ENCODE assay signal across 1 cellular context in the genomic region with DNA sequence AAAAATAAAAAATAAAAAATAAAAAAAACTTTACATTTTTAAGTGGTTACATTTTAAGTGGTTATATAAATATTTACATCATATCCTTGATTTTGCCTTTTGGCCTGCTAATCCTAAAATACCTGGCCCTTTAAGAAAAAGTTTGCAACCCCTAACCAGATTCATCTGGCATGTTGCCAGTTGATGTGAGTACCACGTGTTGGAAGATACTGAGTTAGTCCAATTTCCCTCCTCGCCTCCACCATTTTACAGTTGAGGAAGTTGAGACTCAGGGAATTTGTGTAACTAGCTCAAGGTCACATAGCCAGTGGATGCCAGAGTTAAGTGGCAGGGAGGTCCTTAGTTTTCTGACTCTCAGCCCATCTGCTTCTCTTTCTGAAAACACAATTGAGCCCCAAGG.
TF ChIP-seq lines count a peak whose summit lies in the region.

No MANE protein-coding gene starts in this region.

TF ChIP-seq in K562, 482 proteins besides CTCF, POLR2A, EP300 and RAD21 (continued from another document):
- TF ChIP-seq, protein P1, sequence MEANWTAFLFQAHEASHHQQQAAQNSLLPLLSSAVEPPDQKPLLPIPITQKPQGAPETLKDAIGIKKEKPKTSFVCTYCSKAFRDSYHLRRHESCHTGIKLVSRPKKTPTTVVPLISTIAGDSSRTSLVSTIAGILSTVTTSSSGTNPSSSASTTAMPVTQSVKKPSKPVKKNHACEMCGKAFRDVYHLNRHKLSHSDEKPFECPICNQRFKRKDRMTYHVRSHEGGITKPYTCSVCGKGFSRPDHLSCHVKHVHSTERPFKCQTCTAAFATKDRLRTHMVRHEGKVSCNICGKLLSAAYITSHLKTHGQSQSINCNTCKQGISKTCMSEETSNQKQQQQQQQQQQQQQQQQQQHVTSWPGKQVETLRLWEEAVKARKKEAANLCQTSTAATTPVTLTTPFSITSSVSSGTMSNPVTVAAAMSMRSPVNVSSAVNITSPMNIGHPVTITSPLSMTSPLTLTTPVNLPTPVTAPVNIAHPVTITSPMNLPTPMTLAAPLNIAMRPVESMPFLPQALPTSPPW (CRISPR knock-in tag; IDR thresholded peaks at IDR 0.05): no peak
- TF ChIP-seq, protein P2, sequence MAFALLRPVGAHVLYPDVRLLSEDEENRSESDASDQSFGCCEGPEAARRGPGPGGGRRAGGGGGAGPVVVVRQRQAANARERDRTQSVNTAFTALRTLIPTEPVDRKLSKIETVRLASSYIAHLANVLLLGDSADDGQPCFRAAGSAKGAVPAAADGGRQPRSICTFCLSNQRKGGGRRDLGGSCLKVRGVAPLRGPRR (CRISPR knock-in tag; IDR thresholded peaks at IDR 0.05): no peak
- TF ChIP-seq, protein P3, sequence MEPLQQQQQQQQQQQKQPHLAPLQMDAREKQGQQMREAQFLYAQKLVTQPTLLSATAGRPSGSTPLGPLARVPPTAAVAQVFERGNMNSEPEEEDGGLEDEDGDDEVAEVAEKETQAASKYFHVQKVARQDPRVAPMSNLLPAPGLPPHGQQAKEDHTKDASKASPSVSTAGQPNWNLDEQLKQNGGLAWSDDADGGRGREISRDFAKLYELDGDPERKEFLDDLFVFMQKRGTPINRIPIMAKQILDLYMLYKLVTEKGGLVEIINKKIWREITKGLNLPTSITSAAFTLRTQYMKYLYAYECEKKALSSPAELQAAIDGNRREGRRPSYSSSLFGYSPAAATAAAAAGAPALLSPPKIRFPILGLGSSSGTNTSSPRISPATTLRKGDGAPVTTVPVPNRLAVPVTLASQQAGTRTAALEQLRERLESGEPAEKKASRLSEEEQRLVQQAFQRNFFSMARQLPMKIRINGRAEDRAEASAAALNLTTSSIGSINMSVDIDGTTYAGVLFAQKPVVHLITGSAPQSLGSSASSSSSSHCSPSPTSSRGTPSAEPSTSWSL (CRISPR knock-in tag; IDR thresholded peaks at IDR 0.05; ENCODE audit: borderline replicate concordance): no peak
- TF ChIP-seq MYNN (IDR thresholded peaks at IDR 0.05): no peak
- TF ChIP-seq MYNN (CRISPR knock-in tag; IDR thresholded peaks at IDR 0.05): no peak
- TF ChIP-seq NR2C1 (IDR thresholded peaks at IDR 0.05): no peak
- no peak for TF ChIP-seq NR2C1 (tag; IDR thresholded peaks at IDR 0.05)
- no peak for TF ChIP-seq SNIP1 (IDR thresholded peaks at IDR 0.05; ENCODE audit: low read depth)
- TF ChIP-seq CC2D1A (IDR thresholded peaks at IDR 0.05): no peak
- TF ChIP-seq TAL1 (IDR thresholded peaks at IDR 0.05): no peak
- TF ChIP-seq, protein P4, sequence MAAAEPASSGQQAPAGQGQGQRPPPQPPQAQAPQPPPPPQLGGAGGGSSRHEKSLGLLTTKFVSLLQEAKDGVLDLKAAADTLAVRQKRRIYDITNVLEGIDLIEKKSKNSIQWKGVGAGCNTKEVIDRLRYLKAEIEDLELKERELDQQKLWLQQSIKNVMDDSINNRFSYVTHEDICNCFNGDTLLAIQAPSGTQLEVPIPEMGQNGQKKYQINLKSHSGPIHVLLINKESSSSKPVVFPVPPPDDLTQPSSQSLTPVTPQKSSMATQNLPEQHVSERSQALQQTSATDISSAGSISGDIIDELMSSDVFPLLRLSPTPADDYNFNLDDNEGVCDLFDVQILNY (CRISPR knock-in tag; IDR thresholded peaks at IDR 0.05): no peak
- no peak for TF ChIP-seq POU5F1 (IDR thresholded peaks at IDR 0.05; ENCODE audit: borderline replicate concordance, low read depth, low read length, partially characterized antibody)
- no peak for TF ChIP-seq FOXK2 (conservative IDR thresholded peaks at IDR 0.05 in 1 of 2, IDR thresholded peaks at IDR 0.05 in 1 of 2; ENCODE audit: low read depth in 2 of 2)
- TF ChIP-seq RB1 (IDR thresholded peaks at IDR 0.05; ENCODE audit: low read depth): no peak
- TF ChIP-seq ZNF668 (CRISPR knock-in tag; IDR thresholded peaks at IDR 0.05): no peak
- no peak for TF ChIP-seq NFE2L1 (tag; IDR thresholded peaks at IDR 0.05; ENCODE audit: borderline replicate concordance, low read depth)
- TF ChIP-seq, protein P5, sequence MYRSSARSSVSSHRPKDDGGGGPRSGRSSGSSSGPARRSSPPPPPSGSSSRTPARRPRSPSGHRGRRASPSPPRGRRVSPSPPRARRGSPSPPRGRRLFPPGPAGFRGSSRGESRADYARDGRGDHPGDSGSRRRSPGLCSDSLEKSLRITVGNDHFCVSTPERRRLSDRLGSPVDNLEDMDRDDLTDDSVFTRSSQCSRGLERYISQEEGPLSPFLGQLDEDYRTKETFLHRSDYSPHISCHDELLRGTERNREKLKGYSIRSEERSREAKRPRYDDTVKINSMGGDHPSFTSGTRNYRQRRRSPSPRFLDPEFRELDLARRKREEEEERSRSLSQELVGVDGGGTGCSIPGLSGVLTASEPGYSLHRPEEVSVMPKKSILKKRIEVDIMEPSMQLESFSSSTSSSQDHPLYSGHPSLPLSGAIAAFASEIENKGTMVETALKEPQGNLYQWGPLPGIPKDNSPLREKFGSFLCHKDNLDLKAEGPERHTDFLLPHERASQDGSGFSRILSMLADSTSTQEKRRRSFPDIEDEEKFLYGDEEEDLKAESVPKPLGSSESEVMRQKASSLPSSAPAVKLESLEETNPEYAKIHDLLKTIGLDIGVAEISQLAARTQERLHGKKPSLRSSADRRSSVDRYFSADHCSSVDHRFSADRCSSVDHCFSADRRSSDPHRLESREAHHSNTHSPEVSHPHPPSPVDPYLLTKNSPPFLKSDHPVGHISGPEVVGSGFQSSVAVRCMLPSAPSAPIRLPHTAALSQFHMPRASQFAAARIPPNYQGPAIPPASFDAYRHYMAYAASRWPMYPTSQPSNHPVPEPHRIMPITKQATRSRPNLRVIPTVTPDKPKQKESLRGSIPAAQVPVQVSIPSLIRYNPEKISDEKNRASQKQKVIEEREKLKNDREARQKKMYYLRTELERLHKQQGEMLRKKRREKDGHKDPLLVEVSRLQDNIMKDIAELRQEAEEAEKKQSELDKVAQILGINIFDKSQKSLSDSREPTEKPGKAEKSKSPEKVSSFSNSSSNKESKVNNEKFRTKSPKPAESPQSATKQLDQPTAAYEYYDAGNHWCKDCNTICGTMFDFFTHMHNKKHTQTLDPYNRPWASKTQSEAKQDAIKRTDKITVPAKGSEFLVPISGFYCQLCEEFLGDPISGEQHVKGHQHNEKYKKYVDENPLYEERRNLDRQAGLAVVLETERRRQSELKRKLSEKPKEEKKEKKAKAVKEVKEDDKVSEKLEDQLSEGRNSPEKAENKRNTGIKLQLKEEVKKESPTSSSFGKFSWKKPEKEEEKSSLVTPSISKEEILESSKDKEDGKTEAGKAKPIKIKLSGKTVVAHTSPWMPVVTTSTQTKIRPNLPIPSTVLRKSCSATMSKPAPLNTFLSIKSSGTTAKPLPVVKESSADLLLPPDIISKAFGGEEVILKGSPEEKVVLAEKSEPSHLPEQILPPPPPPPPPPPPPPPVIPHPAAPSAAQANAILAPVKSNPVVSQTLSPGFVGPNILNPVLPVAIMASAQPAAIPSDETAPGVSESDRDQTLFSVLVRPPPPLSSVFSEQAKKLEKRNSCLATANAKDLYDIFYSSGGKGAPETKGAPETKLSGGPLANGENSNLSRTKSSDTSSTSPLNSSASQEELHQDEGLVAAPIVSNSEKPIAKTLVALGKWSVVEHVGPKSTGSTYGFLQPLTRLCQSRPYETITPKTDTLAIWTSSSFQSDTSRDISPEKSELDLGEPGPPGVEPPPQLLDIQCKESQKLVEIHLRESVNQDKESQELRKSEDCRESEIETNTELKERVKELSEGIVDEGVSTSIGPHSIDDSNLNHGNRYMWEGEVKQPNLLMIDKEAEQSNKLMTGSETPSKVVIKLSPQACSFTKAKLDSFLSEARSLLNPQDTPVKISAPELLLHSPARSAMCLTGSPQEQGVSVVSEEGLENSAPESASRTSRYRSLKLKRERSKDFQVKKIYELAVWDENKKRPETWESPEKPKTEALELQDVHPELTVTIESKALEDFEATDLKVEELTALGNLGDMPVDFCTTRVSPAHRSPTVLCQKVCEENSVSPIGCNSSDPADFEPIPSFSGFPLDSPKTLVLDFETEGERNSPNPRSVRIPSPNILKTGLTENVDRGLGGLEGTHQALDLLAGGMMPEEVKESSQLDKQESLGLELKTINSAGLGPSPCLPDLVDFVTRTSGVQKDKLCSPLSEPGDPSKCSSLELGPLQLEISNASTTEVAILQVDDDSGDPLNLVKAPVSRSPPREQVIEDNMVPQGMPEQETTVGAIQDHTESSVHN (IDR thresholded peaks at IDR 0.05; ENCODE audit: borderline replicate concordance in 1 of 2, low read depth in 1 of 2): no peak
- TF ChIP-seq GTF2F1 (IDR thresholded peaks at IDR 0.05; ENCODE audit: low read depth, low read length): no peak
- TF ChIP-seq, protein P6, sequence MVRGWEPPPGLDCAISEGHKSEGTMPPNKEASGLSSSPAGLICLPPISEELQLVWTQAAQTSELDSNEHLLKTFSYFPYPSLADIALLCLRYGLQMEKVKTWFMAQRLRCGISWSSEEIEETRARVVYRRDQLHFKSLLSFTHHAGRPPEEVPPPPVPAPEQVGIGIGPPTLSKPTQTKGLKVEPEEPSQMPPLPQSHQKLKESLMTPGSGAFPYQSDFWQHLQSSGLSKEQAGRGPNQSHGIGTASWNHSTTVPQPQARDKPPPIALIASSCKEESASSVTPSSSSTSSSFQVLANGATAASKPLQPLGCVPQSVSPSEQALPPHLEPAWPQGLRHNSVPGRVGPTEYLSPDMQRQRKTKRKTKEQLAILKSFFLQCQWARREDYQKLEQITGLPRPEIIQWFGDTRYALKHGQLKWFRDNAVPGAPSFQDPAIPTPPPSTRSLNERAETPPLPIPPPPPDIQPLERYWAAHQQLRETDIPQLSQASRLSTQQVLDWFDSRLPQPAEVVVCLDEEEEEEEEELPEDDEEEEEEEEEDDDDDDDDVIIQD (CRISPR knock-in tag; IDR thresholded peaks at IDR 0.05): no peak
- TF ChIP-seq, protein P7, sequence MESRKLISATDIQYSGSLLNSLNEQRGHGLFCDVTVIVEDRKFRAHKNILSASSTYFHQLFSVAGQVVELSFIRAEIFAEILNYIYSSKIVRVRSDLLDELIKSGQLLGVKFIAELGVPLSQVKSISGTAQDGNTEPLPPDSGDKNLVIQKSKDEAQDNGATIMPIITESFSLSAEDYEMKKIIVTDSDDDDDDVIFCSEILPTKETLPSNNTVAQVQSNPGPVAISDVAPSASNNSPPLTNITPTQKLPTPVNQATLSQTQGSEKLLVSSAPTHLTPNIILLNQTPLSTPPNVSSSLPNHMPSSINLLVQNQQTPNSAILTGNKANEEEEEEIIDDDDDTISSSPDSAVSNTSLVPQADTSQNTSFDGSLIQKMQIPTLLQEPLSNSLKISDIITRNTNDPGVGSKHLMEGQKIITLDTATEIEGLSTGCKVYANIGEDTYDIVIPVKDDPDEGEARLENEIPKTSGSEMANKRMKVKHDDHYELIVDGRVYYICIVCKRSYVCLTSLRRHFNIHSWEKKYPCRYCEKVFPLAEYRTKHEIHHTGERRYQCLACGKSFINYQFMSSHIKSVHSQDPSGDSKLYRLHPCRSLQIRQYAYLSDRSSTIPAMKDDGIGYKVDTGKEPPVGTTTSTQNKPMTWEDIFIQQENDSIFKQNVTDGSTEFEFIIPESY (CRISPR knock-in tag; IDR thresholded peaks at IDR 0.05): no peak
- peak; percentile 93 for TF ChIP-seq NFIC (IDR thresholded peaks at IDR 0.05)
- TF ChIP-seq, protein P8, sequence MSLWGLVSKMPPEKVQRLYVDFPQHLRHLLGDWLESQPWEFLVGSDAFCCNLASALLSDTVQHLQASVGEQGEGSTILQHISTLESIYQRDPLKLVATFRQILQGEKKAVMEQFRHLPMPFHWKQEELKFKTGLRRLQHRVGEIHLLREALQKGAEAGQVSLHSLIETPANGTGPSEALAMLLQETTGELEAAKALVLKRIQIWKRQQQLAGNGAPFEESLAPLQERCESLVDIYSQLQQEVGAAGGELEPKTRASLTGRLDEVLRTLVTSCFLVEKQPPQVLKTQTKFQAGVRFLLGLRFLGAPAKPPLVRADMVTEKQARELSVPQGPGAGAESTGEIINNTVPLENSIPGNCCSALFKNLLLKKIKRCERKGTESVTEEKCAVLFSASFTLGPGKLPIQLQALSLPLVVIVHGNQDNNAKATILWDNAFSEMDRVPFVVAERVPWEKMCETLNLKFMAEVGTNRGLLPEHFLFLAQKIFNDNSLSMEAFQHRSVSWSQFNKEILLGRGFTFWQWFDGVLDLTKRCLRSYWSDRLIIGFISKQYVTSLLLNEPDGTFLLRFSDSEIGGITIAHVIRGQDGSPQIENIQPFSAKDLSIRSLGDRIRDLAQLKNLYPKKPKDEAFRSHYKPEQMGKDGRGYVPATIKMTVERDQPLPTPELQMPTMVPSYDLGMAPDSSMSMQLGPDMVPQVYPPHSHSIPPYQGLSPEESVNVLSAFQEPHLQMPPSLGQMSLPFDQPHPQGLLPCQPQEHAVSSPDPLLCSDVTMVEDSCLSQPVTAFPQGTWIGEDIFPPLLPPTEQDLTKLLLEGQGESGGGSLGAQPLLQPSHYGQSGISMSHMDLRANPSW (CRISPR knock-in tag; IDR thresholded peaks at IDR 0.05): no peak
- no peak for TF ChIP-seq SIX5 (IDR thresholded peaks at IDR 0.05; ENCODE audit: borderline replicate concordance in 1 of 2, insufficient read depth in 1 of 2, low read depth in 1 of 2, low read length in 2 of 2)
- TF ChIP-seq, protein P9, sequence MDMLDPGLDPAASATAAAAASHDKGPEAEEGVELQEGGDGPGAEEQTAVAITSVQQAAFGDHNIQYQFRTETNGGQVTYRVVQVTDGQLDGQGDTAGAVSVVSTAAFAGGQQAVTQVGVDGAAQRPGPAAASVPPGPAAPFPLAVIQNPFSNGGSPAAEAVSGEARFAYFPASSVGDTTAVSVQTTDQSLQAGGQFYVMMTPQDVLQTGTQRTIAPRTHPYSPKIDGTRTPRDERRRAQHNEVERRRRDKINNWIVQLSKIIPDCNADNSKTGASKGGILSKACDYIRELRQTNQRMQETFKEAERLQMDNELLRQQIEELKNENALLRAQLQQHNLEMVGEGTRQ (CRISPR knock-in tag; IDR thresholded peaks at IDR 0.05): peak; percentile 20; the same call in 1 of the 2 replicates
